11 cellular contexts compared by ENCODE assay signal in the genomic region with DNA sequence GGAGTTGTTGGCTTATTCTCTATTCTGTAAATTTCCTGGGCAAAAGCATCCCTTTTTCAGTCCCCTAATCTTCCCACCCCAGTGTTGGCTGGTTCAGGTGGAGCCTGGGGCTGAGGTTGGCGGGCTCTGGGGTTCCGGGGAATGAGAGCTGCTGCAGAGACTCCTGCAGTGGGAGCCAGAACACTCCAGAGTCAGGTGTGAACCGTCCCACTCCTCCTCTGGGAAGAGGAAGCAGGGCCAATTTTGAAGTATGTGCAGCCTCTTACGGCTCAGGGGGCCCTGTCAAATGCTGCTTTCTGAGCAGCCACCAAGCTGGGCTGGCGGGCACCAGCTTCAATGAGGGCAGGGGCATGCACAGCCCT. TPM values are rescaled to one million over a fixed set of nuclear protein-coding genes. Genes with fewer than 3 reads are reported as not detected.
A peak's percentile ranks its signal among the peaks of the same experiment; 100 is the strongest.
DNase-seq lines count a peak whose midpoint lies in the region; ATAC-seq and TF ChIP-seq lines count a peak whose summit lies in the region.
"Had no signal": no experiment of that assay in that cellular context is flagged by ENCODE, and none has a peak within 500 bp of the region (broad histone marks: within the 10 kb centered on the region; RNA-seq: fewer than 3 reads in every experiment).

No MANE protein-coding gene starts in this region.

- TF ChIP-seq CTCF in spleen (IDR thresholded peaks at IDR 0.05 in 8 of 11, conservative IDR thresholded peaks at IDR 0.05 in 3 of 11), result no peak

- no peak for ATAC-seq in activated naive CD8-positive, alpha-beta T cell treated with anti-CD3 and anti-CD28 coated beads, Interleukin-2, amount 50 U/mL, for 24 hours
- ATAC-seq in left colon, result no peak

- H3K9me3 Mint-ChIP-seq in activated naive CD8-positive, alpha-beta T cell treated with anti-CD3 and anti-CD28 coated beads, Interleukin-2, amount 50 U/mL, for 24 hours, result no peaks in the 10 kb centered on the region

- no peak for TF ChIP-seq POLR2A in spleen (IDR thresholded peaks at IDR 0.05)

- H3K9me2 ChIP-seq in GM23248 (ENCODE audit: insufficient read depth), result no peaks in the 10 kb centered on the region

- peak overlapping the region; percentile 82 for H3K27ac Mint-ChIP-seq in activated naive CD8-positive, alpha-beta T cell treated with anti-CD3 and anti-CD28 coated beads, Interleukin-2, amount 50 U/mL, for 24 hours

- H3K27me3 Mint-ChIP-seq in activated naive CD8-positive, alpha-beta T cell treated with anti-CD3 and anti-CD28 coated beads, Interleukin-2, amount 50 U/mL, for 24 hours, result no peaks in the 10 kb centered on the region

- no peaks in the 10 kb centered on the region for H4K20me1 ChIP-seq in GM23248 (ENCODE audit: insufficient read depth)

- no peak overlapping the region for H3K4me3 Mint-ChIP-seq in activated naive CD8-positive, alpha-beta T cell treated with anti-CD3 and anti-CD28 coated beads, Interleukin-2, amount 50 U/mL, for 24 hours

- WGBS in GM23248 (ENCODE audit: low coverage in 1 of 2, low lambda C conversion rate in 2 of 2, missing lambda C conversion rate in 2 of 2), 2 experiments, result 80 to 83% methylated on average over 5 of the region's 5 CpGs
- 66 to 96% (median 78%) methylated on average over 3 to 5 of the region's 5 CpGs for WGBS in spleen, 5 donors

- peak overlapping the region; percentile 3 for H3K4me2 ChIP-seq in GM23248 (ENCODE audit: unreplicated experiment)

- H2AFZ ChIP-seq in GM23248, result no peak overlapping the region

- peaks cover 4% of the 10 kb centered on the region; the same call in 1 of the 2 replicates for H3K36me3 ChIP-seq in GM23248 (ENCODE audit: low read depth)
- peaks cover 9 to 100% (median 98%) of the 10 kb centered on the region in 6 donors for H3K36me3 ChIP-seq in spleen

- H3K4me1 ChIP-seq in GM23248 (ENCODE audit: insufficient read depth) (peaks cover 16% of the 10 kb centered on the region), spleen (peaks cover 31 to 64% (median 46%) of the 10 kb centered on the region in 6 donors)

- H3K9me3 ChIP-seq in GM23248 (ENCODE audit: low read depth) (no peaks in the 10 kb centered on the region), spleen (no peaks in the 10 kb centered on the region)
- H3K9me3 ChIP-seq: mucosa of descending colon had no signal

- H3K4me3 ChIP-seq in GM23248, result no peak overlapping the region
- H3K4me3 ChIP-seq in spleen, result no peak overlapping the region
- H3K4me3 ChIP-seq: mucosa of descending colon had no signal

- H3K27me3 ChIP-seq in GM23248 (replicated peaks; ENCODE audit: insufficient read depth) (no peaks in the 10 kb centered on the region), layer of hippocampus (ENCODE audit: control insufficient read depth, insufficient read depth, low read length) (no peaks in the 10 kb centered on the region), spleen (replicated peaks in 1 of 7) (no peaks in the 10 kb centered on the region)

- DNase-seq in GM23248 (no peak), spleen (no peak), left colon (no peak), A172 (ENCODE audit: low spot score) (no peak), epidermal melanocyte (ENCODE audit: insufficient read length, low spot score) (no peak)
- no peak for DNase-seq in activated naive CD8-positive, alpha-beta T cell treated with anti-CD3 and anti-CD28 coated beads, Interleukin-2, amount 50 U/mL, for 24 hours
- DNase-seq in stimulated activated CD4-positive, alpha-beta T cell treated with anti-CD3 and anti-CD28 coated beads, Interleukin-12 subunit alpha, Interleukin-12 subunit beta, amount 100 ng/mL, for 4 hours, result no peak
- DNase-seq: activated CD4-positive, alpha-beta T cell treated with anti-CD3 and anti-CD28 coated beads for 4 hours; effector memory CD4-positive, alpha-beta T cell had no signal

- peaks cover 31% of the 10 kb centered on the region for H3K79me2 ChIP-seq in GM23248 (ENCODE audit: insufficient read depth)

- H3K9ac ChIP-seq in GM23248, result no peak overlapping the region

- H3K27ac ChIP-seq in GM23248 (peak overlapping the region; percentile 45), layer of hippocampus (ENCODE audit: low read depth, low read length) (peak overlapping the region; percentile 39), spleen (peak overlapping the region; percentile 48 to 86 (median 69))

- 0 out of 2 replicates have a peak, but pooled peaks cover 16% of the 10 kb centered on the region for H3F3A ChIP-seq in GM23248 (ENCODE audit: insufficient read depth)

- in situ Hi-C loops in GM23248 (cut with MboI), result no loop called here

- intact Hi-C loops in spleen (cut with DNase I; ENCODE audit: low total_unique reads) (no loop called here), left colon (cut with DNase I, micrococcal nuclease) (no loop called here)

- H3K4me1 Mint-ChIP-seq in activated naive CD8-positive, alpha-beta T cell treated with anti-CD3 and anti-CD28 coated beads, Interleukin-2, amount 50 U/mL, for 24 hours, result peaks cover 5% of the 10 kb centered on the region

- H3K36me3 Mint-ChIP-seq in activated naive CD8-positive, alpha-beta T cell treated with anti-CD3 and anti-CD28 coated beads, Interleukin-2, amount 50 U/mL, for 24 hours (ENCODE audit: low read depth), result peaks cover 29% of the 10 kb centered on the region

RNA-seq across cellular contexts. Expression of gene JADE2, which starts 42.9 kb away (rescaled TPM):
- total RNA-seq in GM23248 (2014; rRNA removed; shearing (Covaris generic)), result 18.0 and 20.9 TPM in 2 replicates
- polyA plus RNA-seq in GM23248 (2016; fragmentation: Nextera tagmentation; extraction: Ambion mirVana) (7.1 and 8.0 TPM in 2 replicates), spleen (10 to 100 TPM; 12.3 to 30.8 (median 14.8) TPM)
- total RNA-seq in spleen (100 to 1,000 TPM in 3 of 7 donors, 10 to 100 TPM in 4; 85.9 to 131 (median 95.9) TPM), left colon (10 to 100 TPM; 27.1 to 38.9 TPM)
- total RNA-seq in A172 (2014; rRNA removed; shearing (Covaris generic)), result 20.7 and 20.8 TPM in 2 replicates
